In genomic region chr19:48417436-48417835, GRCh38 we compare ENCODE assay signal across 19 cellular contexts.
"Had no signal": no experiment of that assay in that cellular context is flagged by ENCODE, and none has a peak within 500 bp of the region (broad histone marks: within the 10 kb centered on the region; RNA-seq: fewer than 3 reads in every experiment).

No MANE protein-coding gene starts in this region.

- H3K9me3 ChIP-seq: mucosa of descending colon, tibial artery had no signal

- DNase-seq: activated CD4-positive, alpha-beta memory T cell treated with anti-CD3 and anti-CD28 coated beads for 36 hours; activated naive CD4-positive, alpha-beta T cell; activated naive CD8-positive, alpha-beta T cell treated with anti-CD3 and anti-CD28 coated beads for 36 hours; activated T-cell treated with anti-CD3 and anti-CD28 coated beads for 4 hours; amygdala; caudate nucleus; dorsolateral prefrontal cortex; hypothalamus; mucosa of descending colon; naive B cell; stimulated activated CD4-positive, alpha-beta T cell treated with anti-CD3 and anti-CD28 coated beads, Interleukin-2, amount 100 ng/mL, for 24 hours; stimulated activated naive CD8-positive, alpha-beta T cell treated with anti-CD3 and anti-CD28 coated beads, Interleukin-15, Interleukin-2, amounts not matched to agents 100 U/mL and 50 U/mL, for 24 hours; substantia nigra; tibial artery had no signal

- H3K27ac ChIP-seq: dorsolateral prefrontal cortex, tibial artery had no signal

- H3K4me3 Mint-ChIP-seq: activated CD4-positive, alpha-beta memory T cell treated with anti-CD3 and anti-CD28 coated beads for 36 hours; activated naive CD8-positive, alpha-beta T cell treated with anti-CD3 and anti-CD28 coated beads for 36 hours; memory B cell had no signal

- ATAC-seq: activated T-helper 17 cell treated with anti-CD3 and anti-CD28 coated beads, Interleukin-2, amount 50 U/mL, for 72 hours; mucosa of descending colon; stimulated activated naive CD8-positive, alpha-beta T cell treated with anti-CD3 and anti-CD28 coated beads, Interleukin-15, Interleukin-2, amounts not matched to agents 100 U/mL and 50 U/mL, for 24 hours had no signal

- H3K9me3 Mint-ChIP-seq: activated CD4-positive, alpha-beta memory T cell treated with anti-CD3 and anti-CD28 coated beads for 36 hours; activated naive CD8-positive, alpha-beta T cell treated with anti-CD3 and anti-CD28 coated beads for 36 hours; activated T-helper 17 cell treated with anti-CD3 and anti-CD28 coated beads, Interleukin-2, amount 50 U/mL, for 72 hours; memory B cell; T-helper 2 cell treated with Interferon-gamma antibody and Interleukin-4, amounts not matched to agents 5 μg/mL and 100 μg/mL, for 36 hours had no signal

- H3K27ac Mint-ChIP-seq: activated CD4-positive, alpha-beta memory T cell treated with anti-CD3 and anti-CD28 coated beads for 36 hours; activated naive CD8-positive, alpha-beta T cell treated with anti-CD3 and anti-CD28 coated beads for 36 hours; memory B cell; T-helper 2 cell treated with Interferon-gamma antibody and Interleukin-4, amounts not matched to agents 5 μg/mL and 100 μg/mL, for 36 hours had no signal

- H3K36me3 ChIP-seq: tibial artery had no signal

- FAIRE-seq: keratinocyte, TTC549 had no signal

- H3K36me3 Mint-ChIP-seq: activated CD4-positive, alpha-beta memory T cell treated with anti-CD3 and anti-CD28 coated beads for 36 hours; activated naive CD8-positive, alpha-beta T cell treated with anti-CD3 and anti-CD28 coated beads for 36 hours; memory B cell; naive B cell had no signal

- H3K27me3 Mint-ChIP-seq: activated T-helper 17 cell treated with anti-CD3 and anti-CD28 coated beads, Interleukin-2, amount 50 U/mL, for 72 hours had no signal

- H3K4me3 ChIP-seq: dorsolateral prefrontal cortex, mucosa of descending colon, tibial artery had no signal
